ENCODE assay signal across 17 cellular contexts in the genomic region with DNA sequence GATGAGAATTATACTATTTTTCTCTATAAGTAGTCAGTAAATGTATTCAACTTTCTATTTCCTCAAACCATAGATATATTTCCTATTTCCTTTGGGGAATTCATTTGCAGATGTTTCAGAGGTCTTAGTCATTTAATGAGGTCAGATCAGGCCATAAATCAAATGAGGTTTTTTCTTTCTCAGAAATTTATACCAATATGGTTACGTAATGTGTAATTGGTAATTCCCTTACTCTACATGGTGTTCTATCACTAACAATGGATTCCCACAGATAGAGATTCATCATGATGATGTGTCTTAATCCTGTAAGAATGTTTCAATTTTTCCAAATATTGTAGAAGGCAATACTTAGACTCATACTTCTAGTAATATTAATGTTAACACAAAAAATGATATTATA.
DNase-seq lines count a peak whose midpoint lies in the region; ATAC-seq and TF ChIP-seq lines count a peak whose summit lies in the region.
"Had no signal": no experiment of that assay in that cellular context is flagged by ENCODE, and none has a peak within 500 bp of the region (broad histone marks: within the 10 kb centered on the region; RNA-seq: fewer than 3 reads in every experiment).

No MANE protein-coding gene starts in this region.

- no peak overlapping the region for H2BK120ac ChIP-seq in neuronal stem cell (ENCODE audit: low read depth, low read length)

- H3K4me2 ChIP-seq in DND-41 (ENCODE audit: insufficient read depth, low read length): no peak overlapping the region
- no peak overlapping the region for H3K4me2 ChIP-seq in neuronal stem cell (ENCODE audit: insufficient read depth, low read length, poor library complexity, severe bottlenecking)

- H3K4me3 ChIP-seq in DND-41 (ENCODE audit: low read depth in 1 of 2, low read length in 2 of 2): no peak overlapping the region
- no peak overlapping the region for H3K4me3 ChIP-seq in RWPE2 (ENCODE audit: severe bottlenecking)
- H3K4me3 ChIP-seq in fibroblast of mammary gland (ENCODE audit: control insufficient read depth, low read depth, low read length): no peak overlapping the region
- no peak overlapping the region for H3K4me3 ChIP-seq in neuronal stem cell (ENCODE audit: low read length in 2 of 2)
- H3K4me3 ChIP-seq: pancreas, tibial nerve had no signal

- peak; percentile 76 for ATAC-seq in DND-41 (ENCODE audit: insufficient read depth, low read depth)
- ATAC-seq in RWPE2 (ENCODE audit: low read depth): peak; percentile 78
- ATAC-seq: pancreas, Right ventricle myocardium inferior, WTC11 had no signal

- H2BK12ac ChIP-seq in neuronal stem cell (ENCODE audit: low read length): no peak overlapping the region

- H3K27me3 ChIP-seq in DND-41 (ENCODE audit: insufficient read depth, low read length, poor library complexity): no peaks in the 10 kb centered on the region
- no peaks in the 10 kb centered on the region for H3K27me3 ChIP-seq in RWPE2 (ENCODE audit: insufficient read depth, poor library complexity, severe bottlenecking)
- no peaks in the 10 kb centered on the region for H3K27me3 ChIP-seq in neuronal stem cell (ENCODE audit: control insufficient read depth in 3 of 3, insufficient read depth in 3 of 3, low read depth in 1 of 3, low read length in 3 of 3)
- H3K27me3 ChIP-seq: pancreas, tibial nerve had no signal

- H4K91ac ChIP-seq in neuronal stem cell (ENCODE audit: low read depth, low read length, poor library complexity): no peak overlapping the region

- TF ChIP-seq CTCF in DND-41 (IDR thresholded peaks at IDR 0.05; ENCODE audit: borderline replicate concordance, extremely low read depth, low read length, poor library complexity, severe bottlenecking): no peak
- no peak for TF ChIP-seq CTCF in RWPE2 (IDR thresholded peaks at IDR 0.05; ENCODE audit: poor library complexity, severe bottlenecking)
- no peak for TF ChIP-seq CTCF in fibroblast of mammary gland (conservative IDR thresholded peaks at IDR 0.05; ENCODE audit: control insufficient read depth, insufficient read depth, low read depth, low read length)

- H3K23ac ChIP-seq in neuronal stem cell (ENCODE audit: low read depth, low read length, poor library complexity): no peak overlapping the region

- no peak overlapping the region for H4K8ac ChIP-seq in neuronal stem cell (ENCODE audit: low read depth, low read length)

- no peak overlapping the region for H2AK5ac ChIP-seq in neuronal stem cell (ENCODE audit: low read depth, low read length)

- H2BK5ac ChIP-seq in neuronal stem cell (ENCODE audit: low read length): no peak overlapping the region

- H2BK15ac ChIP-seq in neuronal stem cell (ENCODE audit: low read length): no peak overlapping the region

- WGBS in neuronal stem cell (ENCODE audit: extremely low coverage in 2 of 2, insufficient read length in 2 of 2, insufficient replicate concordance in 1 of 2), 2 donors: no CpG with 5 or more reads among the region's 1 CpG

- H3K79me2 ChIP-seq in DND-41 (ENCODE audit: insufficient read depth, low read length): no peaks in the 10 kb centered on the region

- H3K9ac ChIP-seq in DND-41 (ENCODE audit: low read depth, low read length) (no peak overlapping the region), neuronal stem cell (ENCODE audit: low read depth, low read length, poor library complexity) (no peak overlapping the region)

- H3K36me3 ChIP-seq in DND-41 (ENCODE audit: insufficient read depth, low read length) (no peaks in the 10 kb centered on the region), RWPE2 (ENCODE audit: low read depth) (no peaks in the 10 kb centered on the region), neuronal stem cell (replicated peaks in 1 of 2; ENCODE audit: control insufficient read depth in 2 of 2, insufficient read depth in 2 of 2, low read length in 2 of 2) (no peaks in the 10 kb centered on the region)
- H3K36me3 ChIP-seq: pancreas, tibial nerve had no signal

- no peak overlapping the region for H3K18ac ChIP-seq in neuronal stem cell (ENCODE audit: low read length)

- DNase-seq in DND-41 (no peak), HS-5 (ENCODE audit: low read depth) (peak; percentile 89), RWPE2 (ENCODE audit: low spot score) (no peak), fibroblast of mammary gland (ENCODE audit: low read depth) (peak; percentile 93), neuronal stem cell (ENCODE audit: low spot score) (no peak), SW480 (ENCODE audit: low spot score) (no peak), NCI-H748 (lab: John Stamatoyannopoulos, UW; ENCODE audit: unreplicated experiment) (no peak)
- no peak for DNase-seq in stimulated activated CD4-positive, alpha-beta T cell treated with anti-CD3 and anti-CD28 coated beads, Interleukin-4, amount 100 ng/mL, for 24 hours
- DNase-seq: activated naive CD4-positive, alpha-beta T cell treated with anti-CD3 and anti-CD28 coated beads, Interleukin-2, amount 50 U/mL, for 16 hours; NCI-H1048; NCI-H774; pancreas; small intestine had no signal

- H3K79me1 ChIP-seq in neuronal stem cell (ENCODE audit: low read depth, low read length): no peaks in the 10 kb centered on the region

- H3K14ac ChIP-seq in neuronal stem cell (ENCODE audit: low read length): no peak overlapping the region

- H2AFZ ChIP-seq in DND-41 (ENCODE audit: low read depth, low read length): no peak overlapping the region
- H2AFZ ChIP-seq in neuronal stem cell (ENCODE audit: low read length): no peak overlapping the region

- no peak overlapping the region for H3K4ac ChIP-seq in neuronal stem cell (ENCODE audit: low read length)

- H3K27ac ChIP-seq in DND-41 (ENCODE audit: low read length) (no peak overlapping the region), RWPE2 (ENCODE audit: poor library complexity, severe bottlenecking) (peak overlapping the region; percentile 23), neuronal stem cell (replicated peaks; ENCODE audit: low read length) (no peak overlapping the region)
- H3K27ac ChIP-seq: epithelial cell of prostate, pancreas, tibial nerve had no signal

- no peaks in the 10 kb centered on the region for H4K20me1 ChIP-seq in DND-41 (ENCODE audit: insufficient read depth, low read length)

- H3K4me1 ChIP-seq in DND-41 (ENCODE audit: insufficient read depth, low read length) (peaks cover 21% of the 10 kb centered on the region), RWPE2 (ENCODE audit: insufficient read depth, poor library complexity, severe bottlenecking) (no peaks in the 10 kb centered on the region), neuronal stem cell (ENCODE audit: control insufficient read depth in 2 of 2, insufficient read depth in 1 of 2, low read depth in 1 of 2, low read length in 2 of 2) (no peaks in the 10 kb centered on the region)
- H3K4me1 ChIP-seq: pancreas, tibial nerve had no signal

- H3K9me3 ChIP-seq in DND-41 (ENCODE audit: insufficient read depth, low read length, severe bottlenecking) (no peaks in the 10 kb centered on the region), RWPE2 (ENCODE audit: severe bottlenecking) (no peaks in the 10 kb centered on the region), neuronal stem cell (replicated peaks in 1 of 2; ENCODE audit: control insufficient read depth in 2 of 2, insufficient read depth in 1 of 2, low read depth in 1 of 2, low read length in 2 of 2) (no peaks in the 10 kb centered on the region)
- H3K9me3 ChIP-seq: pancreas, tibial nerve had no signal

Comparison
In these comparisons a context has a peak if more than half of its experiments do, and no peak if none do; other contexts are left out.
1. DNase-seq: peak in HS-5 (single experiment) and fibroblast of mammary gland (single experiment); none in DND-41 (single experiment), RWPE2 (single experiment), neuronal stem cell (single experiment), stimulated activated CD4-positive, alpha-beta T cell treated with anti-CD3 and anti-CD28 coated beads, Interleukin-4, amount 100 ng/mL, for 24 hours (single experiment), SW480 (single experiment) and NCI-H748 (single experiment).